Comparison of ENCODE assay signal across 8 cellular contexts in the genomic region with DNA sequence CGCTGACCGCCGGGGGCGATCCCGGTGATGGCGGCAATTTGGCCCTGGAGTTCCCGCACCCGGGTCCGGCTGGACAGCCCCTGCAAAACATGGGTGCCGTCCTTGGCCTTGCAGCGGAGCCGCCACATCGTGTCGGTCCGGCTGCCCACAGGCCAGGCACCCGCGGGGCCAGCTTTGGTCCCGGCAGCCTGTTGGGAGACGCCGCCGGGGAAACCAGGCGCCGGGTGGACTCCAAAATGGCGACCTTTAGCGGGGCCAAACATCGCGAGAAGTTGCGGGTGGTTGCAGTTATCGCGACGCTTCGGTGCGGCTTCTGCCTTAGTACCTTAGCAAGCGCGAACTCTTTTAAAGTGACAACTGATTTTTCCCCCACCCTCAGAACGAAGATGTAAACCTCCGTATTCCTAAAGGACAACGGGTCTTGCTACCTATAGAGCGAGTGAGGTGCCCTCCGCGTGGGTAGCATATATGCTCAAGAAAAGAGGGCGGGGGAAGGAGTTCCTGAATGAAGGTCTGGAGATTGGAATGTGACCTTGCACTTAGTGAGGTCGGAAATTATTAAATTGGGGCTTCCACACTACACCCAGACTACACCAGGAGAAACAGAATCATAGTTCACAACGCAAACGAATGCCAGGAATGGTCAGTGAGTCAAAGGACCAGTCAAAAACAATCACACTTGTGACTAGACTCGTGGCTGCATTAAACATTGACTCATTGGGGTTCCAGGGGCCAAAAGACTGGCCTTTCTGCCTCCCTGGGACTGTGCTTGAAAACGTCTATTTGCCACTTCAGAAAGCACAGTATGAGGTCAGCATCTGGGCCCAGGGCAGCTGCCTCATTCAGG. TPM values are rescaled to one million over a fixed set of nuclear protein-coding genes. Genes with fewer than 3 reads are reported as not detected.
DNase-seq lines count a peak whose midpoint lies in the region; ATAC-seq, FAIRE-seq and TF ChIP-seq lines count a peak whose summit lies in the region.

A gene (minus strand): TSS at position 441 of the 847 bp plus-strand sequence. CDS start 178 bp downstream, at position 263.

- H3K4me2 ChIP-seq in endothelial cell of umbilical vein (ENCODE audit: insufficient read depth, low read length): peak within 1 kb of the TSS; percentile 91

- peaks cover 3% of the 10 kb centered on the region for H4K20me1 ChIP-seq in endothelial cell of umbilical vein (replicated peaks; ENCODE audit: control insufficient read depth, extremely low read depth, insufficient read depth, low read length)

- peak within 1 kb of the TSS; percentile 94 for H3K4me3 ChIP-seq in HUES48 (ENCODE audit: low read depth, low read length)
- peak within 1 kb of the TSS; percentile 95 for H3K4me3 ChIP-seq in NT2/D1 (ENCODE audit: insufficient read length, low read depth)
- peak within 1 kb of the TSS; percentile 40 to 95 (median 74) for H3K4me3 ChIP-seq in endothelial cell of umbilical vein (replicated peaks in 1 of 3; ENCODE audit: insufficient read depth in 1 of 3, low read depth in 1 of 3, low read length in 3 of 3)

- H3K36me3 ChIP-seq in HUES48 (ENCODE audit: control insufficient read depth, insufficient read depth, low read length): peaks cover 36% of the 10 kb centered on the region
- H3K36me3 ChIP-seq in NT2/D1 (ENCODE audit: insufficient read depth, insufficient read length, low read length): peaks cover 36% of the 10 kb centered on the region
- H3K36me3 ChIP-seq in endothelial cell of umbilical vein (ENCODE audit: control insufficient read depth in 2 of 2, extremely low read depth in 1 of 2, insufficient read depth in 2 of 2, low read length in 2 of 2): peaks cover 6 to 8% of the 10 kb centered on the region in 2 experiments

- BruUV-seq in endothelial cell of umbilical vein (replicated peaks; lab: Mats Ljungman, UMichigan): no TSS peak

- no peaks in the 10 kb centered on the region for H3K27me3 Mint-ChIP-seq in mesothelial cell of epicardium (ENCODE audit: low read depth)

- H3K27ac ChIP-seq in HUES48 (ENCODE audit: low read depth, low read length) (peak within 1 kb of the TSS; percentile 97), endothelial cell of umbilical vein (ENCODE audit: insufficient read depth, low read depth, low read length) (peak within 1 kb of the TSS; percentile 57)

- intact Hi-C loops in endothelial cell of umbilical vein (cut with micrococcal nuclease): loop anchor here (1.0 to 5.0 kb wide), 6 partner anchors 26 to 448 kb away; a partner anchor contains a TSS

- CTCF ChIA-PET in endothelial cell of umbilical vein (lab: Charles Lee): interaction anchor here (0.7 to 0.9 kb wide), 2 partner anchors 11 to 354 kb away, joined by 3 to 5 read pairs; no protein-coding TSS in a partner anchor

- POLR2A ChIA-PET in endothelial cell of umbilical vein (lab: Charles Lee): no interaction called here

- H3K36me3 Mint-ChIP-seq in mesothelial cell of epicardium: peaks cover 7% of the 10 kb centered on the region

- peak; percentile 50 for ATAC-seq in GM19351 (IDR thresholded peaks at IDR 0.05; ENCODE audit: unreplicated experiment)

- peak within 1 kb of the TSS; percentile 97 for H3K4me3 Mint-ChIP-seq in mesothelial cell of epicardium

- no peaks in the 10 kb centered on the region for H3K9me1 ChIP-seq in endothelial cell of umbilical vein (replicated peaks; ENCODE audit: control insufficient read depth, extremely low read depth, insufficient read depth, low read length)

- dilution Hi-C loops in endothelial cell of umbilical vein (cut with MboI; ENCODE audit: extremely low pct_ligation_motif_present, low sequenced_read_pairs): no loop called here

- no peaks in the 10 kb centered on the region for H3K9me3 Mint-ChIP-seq in mesothelial cell of epicardium

- H3K4me1 Mint-ChIP-seq in mesothelial cell of epicardium: peaks cover 47% of the 10 kb centered on the region

- H3K27me3 ChIP-seq in HUES48 (ENCODE audit: control insufficient read depth, insufficient read depth, low read length) (no peaks in the 10 kb centered on the region), NT2/D1 (ENCODE audit: insufficient read depth, insufficient read length) (no peaks in the 10 kb centered on the region), endothelial cell of umbilical vein (ENCODE audit: control insufficient read depth in 2 of 2, insufficient read depth in 2 of 2, low read length in 2 of 2) (peaks cover 0 to 2% of the 10 kb centered on the region in 2 experiments)

- peak within 1 kb of the TSS; percentile 92 for H2AFZ ChIP-seq in endothelial cell of umbilical vein (ENCODE audit: low read depth, low read length)

- FAIRE-seq in endothelial cell of umbilical vein (lab: Jason Lieb, UNC): peak; percentile 88

- no peak for TF ChIP-seq CTCF in endothelial cell of umbilical vein (IDR thresholded peaks at IDR 0.05; ENCODE audit: extremely low read depth in 1 of 2, insufficient read depth in 1 of 2, low read depth in 1 of 2, low read length in 2 of 2)
- TF ChIP-seq CTCF in mesothelial cell of epicardium (IDR thresholded peaks at IDR 0.05; ENCODE audit: unreplicated experiment): no peak

- DNase-seq in Ammon's horn (ENCODE audit: low spot score) (peak; percentile 90), NT2/D1 (ENCODE audit: low read depth, low spot score) (peak; percentile 95), endothelial cell of umbilical vein (ENCODE audit: low read depth, low spot score) (peak; percentile 91), mesothelial cell of epicardium (ENCODE audit: low spot score in 2 of 2, unreplicated experiment in 2 of 2) (peak; percentile 85 to 92)
- peak; percentile 91 for DNase-seq in activated CD8-positive, alpha-beta memory T cell treated with anti-CD3 and anti-CD28 coated beads, Interleukin-2, amount 50 U/mL, for 4 hours
- peak; percentile 82 for DNase-seq in stimulated activated CD8-positive, alpha-beta memory T cell treated with anti-CD3 and anti-CD28 coated beads, Interleukin-15, amount 100 ng/mL, for 1 hour (ENCODE audit: low read depth)

- H3K9ac ChIP-seq in HUES48 (ENCODE audit: low read depth, low read length): peak within 1 kb of the TSS; percentile 91
- H3K9ac ChIP-seq in NT2/D1 (ENCODE audit: insufficient read length, low read depth): peak within 1 kb of the TSS; percentile 90
- peak within 1 kb of the TSS; percentile 83 for H3K9ac ChIP-seq in endothelial cell of umbilical vein (replicated peaks; ENCODE audit: extremely low read depth, insufficient read depth, low read length)

- peak within 1 kb of the TSS; percentile 99 for H3K27ac Mint-ChIP-seq in mesothelial cell of epicardium

- peaks cover 17% of the 10 kb centered on the region for H3K4me1 ChIP-seq in HUES48 (ENCODE audit: control insufficient read depth, insufficient read depth, low read length)
- H3K4me1 ChIP-seq in NT2/D1 (ENCODE audit: insufficient read depth, insufficient read length): peaks cover 2% of the 10 kb centered on the region
- H3K4me1 ChIP-seq in endothelial cell of umbilical vein (ENCODE audit: control insufficient read depth, extremely low read depth, insufficient read depth, low read length): peaks cover 15% of the 10 kb centered on the region

- TF ChIP-seq POLR2A in endothelial cell of umbilical vein (IDR thresholded peaks at IDR 0.05; ENCODE audit: low read depth, low read length): peak; percentile 20

- H3K79me2 ChIP-seq in endothelial cell of umbilical vein (ENCODE audit: control insufficient read depth, insufficient read depth, low read length): peaks cover 38% of the 10 kb centered on the region

- H3K9me3 ChIP-seq in HUES48 (ENCODE audit: control insufficient read depth, insufficient read depth, low read length): no peaks in the 10 kb centered on the region
- no peaks in the 10 kb centered on the region for H3K9me3 ChIP-seq in NT2/D1 (ENCODE audit: insufficient read depth, low read length)
- H3K9me3 ChIP-seq in endothelial cell of umbilical vein (replicated peaks; ENCODE audit: control insufficient read depth, insufficient read depth, low read length): no peaks in the 10 kb centered on the region

TF ChIP-seq in endothelial cell of umbilical vein, 7 proteins besides CTCF, POLR2A, EP300 and RAD21:
- TF ChIP-seq FOS (IDR thresholded peaks at IDR 0.05; ENCODE audit: borderline replicate concordance, insufficient read depth, low read length) (no peak), POLR2AphosphoS5 (IDR thresholded peaks at IDR 0.05; ENCODE audit: insufficient read depth, low read depth, low read length) (peak; percentile 76)

RNA-seq across cellular contexts. Expression of the gene that starts here (rescaled TPM):
- 5.6 and 5.9 TPM in 2 replicates for total RNA-seq in endothelial cell of umbilical vein
- 0.81 and 1.2 TPM in 2 replicates for polyA plus RNA-seq in endothelial cell of umbilical vein
- polyA plus RNA-seq in endothelial cell of umbilical vein (2011; cell fraction: cytosol; rRNA removed): 1.2 and 1.5 TPM in 2 replicates
- 4.3 and 5.6 TPM in 2 replicates for polyA plus RNA-seq in endothelial cell of umbilical vein (2011; cell fraction: nucleus; rRNA removed)
- polyA plus RNA-seq in endothelial cell of umbilical vein (2012): 2.0 and 2.9 TPM in 2 replicates
- 2.5 and 3.4 TPM in 2 replicates for polyA minus RNA-seq in endothelial cell of umbilical vein
- polyA minus RNA-seq in endothelial cell of umbilical vein (2011; cell fraction: cytosol; rRNA and poly(A)+ RNA removed): 9.3 TPM
- polyA minus RNA-seq in endothelial cell of umbilical vein (2011; cell fraction: nucleus; rRNA and poly(A)+ RNA removed): 10.1 and 14.0 TPM in 2 replicates
- total RNA-seq in mesothelial cell of epicardium: 9.6 to 10.3 TPM (median 10.1 TPM) in 3 replicates

Comparison
In these comparisons a context has a peak if more than half of its experiments do, and no peak if none do; other contexts are left out.
1. Peak in every context shown above with its lines: DNase-seq, ATAC-seq, H3K4me3 ChIP-seq and H3K27ac ChIP-seq.